Comparison of ENCODE assay signal across 11 cellular contexts in genomic region chr22:29782061-29782845, GRCh38. TPM values are rescaled to one million over a fixed set of nuclear protein-coding genes. Genes with fewer than 3 reads are reported as not detected.
A peak's percentile ranks its signal among the peaks of the same experiment; 100 is the strongest.
DNase-seq lines count a peak whose midpoint lies in the region; ATAC-seq, FAIRE-seq and TF ChIP-seq lines count a peak whose summit lies in the region.
"Had no signal": no experiment of that assay in that cellular context is flagged by ENCODE, and none has a peak within 500 bp of the region (broad histone marks: within the 10 kb centered on the region; RNA-seq: fewer than 3 reads in every experiment).

No MANE protein-coding gene starts in this region.

- H3K9me1 ChIP-seq in keratinocyte (ENCODE audit: control insufficient read depth, extremely low read depth, insufficient read depth, low read length): no peaks in the 10 kb centered on the region

- H3K27me3 ChIP-seq in bronchial epithelial cell (ENCODE audit: control insufficient read depth, insufficient read depth, low read length) (no peaks in the 10 kb centered on the region), keratinocyte (ENCODE audit: control insufficient read depth, extremely low read depth, insufficient read depth, low read length) (no peaks in the 10 kb centered on the region), skeletal muscle satellite cell (ENCODE audit: control insufficient read depth, insufficient read depth, low read length) (no peaks in the 10 kb centered on the region)
- H3K27me3 ChIP-seq: SJCRH30 had no signal

- peak overlapping the region; percentile 83 for H3K27ac ChIP-seq in keratinocyte (ENCODE audit: control insufficient read depth, insufficient read depth, low read length)

- ATAC-seq in GM21423 (IDR thresholded peaks at IDR 0.05; ENCODE audit: unreplicated experiment): no peak

- peak; percentile 51 for DNase-seq in EH (ENCODE audit: low read depth)
- peak; percentile 50 for DNase-seq in bronchial epithelial cell (ENCODE audit: low read depth)
- no peak for DNase-seq in keratinocyte (ENCODE audit: low read depth, low spot score)
- no peak for DNase-seq in RPMI8226
- DNase-seq in SKM-1 treated with dmso at 0.1 percent for 144 hours (lab: John Stamatoyannopoulos, UW; ENCODE audit: unreplicated experiment): no peak
- DNase-seq in T1000 (lab: John Stamatoyannopoulos, UW): no peak
- DNase-seq: NCI-H1417 treated with DMSO at 0.1 percent for 48 hours; SJCRH30; stimulated activated naive CD4-positive, alpha-beta T cell had no signal

- TF ChIP-seq CTCF in bronchial epithelial cell (IDR thresholded peaks at IDR 0.05; ENCODE audit: insufficient read depth, low read length, severe bottlenecking): no peak
- no peak for TF ChIP-seq CTCF in keratinocyte (optimal IDR thresholded peaks at IDR 0.05 in 1 of 3, IDR thresholded peaks at IDR 0.05 in 1 of 3, conservative IDR thresholded peaks at IDR 0.05 in 1 of 3; ENCODE audit: extremely low read depth in 1 of 3, insufficient read depth in 2 of 3, low read length in 3 of 3)

- H3K36me3 ChIP-seq in bronchial epithelial cell (ENCODE audit: control insufficient read depth, insufficient read depth, low read length): no peaks in the 10 kb centered on the region
- H3K36me3 ChIP-seq in keratinocyte (ENCODE audit: control insufficient read depth in 2 of 2, extremely low read depth in 1 of 2, insufficient read depth in 2 of 2, low read length in 2 of 2): peaks cover 0 to 3% of the 10 kb centered on the region in 2 experiments
- H3K36me3 ChIP-seq in skeletal muscle satellite cell (ENCODE audit: insufficient read depth, low read length): peaks cover 4% of the 10 kb centered on the region
- H3K36me3 ChIP-seq: SJCRH30 had no signal

- H2AFZ ChIP-seq in keratinocyte (ENCODE audit: control insufficient read depth, low read length): peak overlapping the region; percentile 59

- H3K79me2 ChIP-seq in keratinocyte (ENCODE audit: control insufficient read depth, insufficient read depth, low read length): no peaks in the 10 kb centered on the region

- FAIRE-seq in bronchial epithelial cell (lab: Jason Lieb, UNC) (no peak), keratinocyte (lab: Jason Lieb, UNC) (peak; percentile 62)

- H3K9me3 ChIP-seq in keratinocyte (ENCODE audit: control insufficient read depth, low read depth, low read length) (no peaks in the 10 kb centered on the region), skeletal muscle satellite cell (replicated peaks; ENCODE audit: low read length) (no peaks in the 10 kb centered on the region)
- H3K9me3 ChIP-seq: SJCRH30 had no signal

- H3K4me1 ChIP-seq in keratinocyte (ENCODE audit: control insufficient read depth, extremely low read depth, insufficient read depth, low read length) (peaks cover 43% of the 10 kb centered on the region), skeletal muscle satellite cell (ENCODE audit: control insufficient read depth, insufficient read depth, low read length) (peaks cover 53% of the 10 kb centered on the region)

- H3K9ac ChIP-seq in keratinocyte (ENCODE audit: control insufficient read depth, extremely low read depth, insufficient read depth, low read length): peak overlapping the region; percentile 59
- H3K9ac ChIP-seq in skeletal muscle satellite cell (ENCODE audit: low read depth, low read length): peak overlapping the region; percentile 78

- H3K4me3 ChIP-seq in bronchial epithelial cell (ENCODE audit: low read depth, low read length) (no peak overlapping the region), keratinocyte (ENCODE audit: control insufficient read depth in 2 of 3, extremely low read depth in 1 of 3, insufficient read depth in 2 of 3, low read depth in 1 of 3, low read length in 3 of 3) (no peak overlapping the region), skeletal muscle satellite cell (ENCODE audit: low read length) (no peak overlapping the region)
- H3K4me3 ChIP-seq: SJCRH30 had no signal

- dilution Hi-C loops in keratinocyte (cut with MboI; ENCODE audit: extremely low pct_ligation_motif_present, low sequenced_read_pairs): no loop called here

- H3K4me2 ChIP-seq in keratinocyte (ENCODE audit: control insufficient read depth, extremely low read depth, insufficient read depth, low read depth, low read length): peak overlapping the region; percentile 6
- H3K4me2 ChIP-seq in skeletal muscle satellite cell (ENCODE audit: low read length): no peak overlapping the region

- H4K20me1 ChIP-seq in keratinocyte (ENCODE audit: control insufficient read depth, extremely low read depth, insufficient read depth, low read length): no peaks in the 10 kb centered on the region

RNA-seq across cellular contexts. Expression of gene UQCR10, which starts 15.1 kb away (rescaled TPM):
- total RNA-seq in bronchial epithelial cell: 42.4 and 88.2 TPM in 2 replicates
- 140 to 174 TPM (median 161 TPM) in 3 replicates for polyA plus RNA-seq in keratinocyte
- 54.9 TPM for polyA plus RNA-seq in keratinocyte (2011; ENCODE audit: low read depth)
- 168 and 172 TPM in 2 replicates for polyA plus RNA-seq in keratinocyte (2011; cell fraction: cytosol; rRNA removed)
- polyA plus RNA-seq in keratinocyte (2011; cell fraction: nucleus; rRNA removed): 47.2 and 47.5 TPM in 2 replicates
- 144 and 189 TPM in 2 replicates for polyA plus RNA-seq in keratinocyte (2012; ENCODE audit: low replicate concordance)
- polyA minus RNA-seq in keratinocyte: 57.8 to 120 TPM (median 116 TPM) in 3 replicates
- 164 TPM for polyA minus RNA-seq in keratinocyte (2011; cell fraction: cytosol; rRNA and poly(A)+ RNA removed)
- polyA minus RNA-seq in keratinocyte (2011; cell fraction: nucleus; rRNA and poly(A)+ RNA removed): 17.3 and 18.8 TPM in 2 replicates
- 73.8 and 81.3 TPM in 2 replicates for total RNA-seq in skeletal muscle satellite cell (2012; rRNA removed)

RNA-seq across cellular contexts. Expression of gene ZMAT5, which starts 15.4 kb away (rescaled TPM):
- 24.2 and 24.7 TPM in 2 replicates for total RNA-seq in bronchial epithelial cell
- polyA plus RNA-seq in keratinocyte: 11.1 to 16.6 TPM (median 11.4 TPM) in 3 replicates
- polyA plus RNA-seq in keratinocyte (2011; ENCODE audit: low read depth): 10.0 TPM
- 11.3 and 15.4 TPM in 2 replicates for polyA plus RNA-seq in keratinocyte (2011; cell fraction: cytosol; rRNA removed)
- polyA plus RNA-seq in keratinocyte (2011; cell fraction: nucleus; rRNA removed): 9.9 and 11.7 TPM in 2 replicates
- polyA plus RNA-seq in keratinocyte (2012; ENCODE audit: low replicate concordance): 11.3 and 13.0 TPM in 2 replicates
- 4.0 to 7.0 TPM (median 4.2 TPM) in 3 replicates for polyA minus RNA-seq in keratinocyte
- 12.3 TPM for polyA minus RNA-seq in keratinocyte (2011; cell fraction: cytosol; rRNA and poly(A)+ RNA removed)
- 1.1 and 3.3 TPM in 2 replicates for polyA minus RNA-seq in keratinocyte (2011; cell fraction: nucleus; rRNA and poly(A)+ RNA removed)
- 18.8 and 24.2 TPM in 2 replicates for total RNA-seq in skeletal muscle satellite cell (2012; rRNA removed)

RNA-seq across cellular contexts. Expression of gene ASCC2, which starts 55.8 kb away (rescaled TPM):
- total RNA-seq in bronchial epithelial cell: 26.1 and 35.1 TPM in 2 replicates
- polyA plus RNA-seq in keratinocyte: 50.7 to 53.0 TPM (median 51.3 TPM) in 3 replicates
- polyA plus RNA-seq in keratinocyte (2011; ENCODE audit: low read depth): 88.8 TPM
- 60.0 and 60.8 TPM in 2 replicates for polyA plus RNA-seq in keratinocyte (2011; cell fraction: cytosol; rRNA removed)
- 91.2 and 115 TPM in 2 replicates for polyA plus RNA-seq in keratinocyte (2011; cell fraction: nucleus; rRNA removed)
- polyA plus RNA-seq in keratinocyte (2012; ENCODE audit: low replicate concordance): 36.8 and 53.9 TPM in 2 replicates
- polyA minus RNA-seq in keratinocyte: 52.9 to 126 TPM (median 64.0 TPM) in 3 replicates
- 48.3 TPM for polyA minus RNA-seq in keratinocyte (2011; cell fraction: cytosol; rRNA and poly(A)+ RNA removed)
- 37.4 and 55.6 TPM in 2 replicates for polyA minus RNA-seq in keratinocyte (2011; cell fraction: nucleus; rRNA and poly(A)+ RNA removed)
- 29.9 and 38.4 TPM in 2 replicates for total RNA-seq in skeletal muscle satellite cell (2012; rRNA removed)

Comparison
In these comparisons a context has a peak if more than half of its experiments do, and no peak if none do; other contexts are left out.
1. DNase-seq: peak in EH (single experiment) and bronchial epithelial cell (single experiment); none in keratinocyte (single experiment), RPMI8226 (single experiment), SKM-1 treated with dmso at 0.1 percent for 144 hours (single experiment) and T1000 (single experiment).